Comparison of ENCODE assay signal across 16 cellular contexts in genomic region chr1:178101654-178102053, GRCh38. TPM values are rescaled to one million over a fixed set of nuclear protein-coding genes. Genes with fewer than 3 reads are reported as not detected.
A peak's percentile ranks its signal among the peaks of the same experiment; 100 is the strongest.
DNase-seq lines count a peak whose midpoint lies in the region; ATAC-seq, FAIRE-seq and TF ChIP-seq lines count a peak whose summit lies in the region.
"Had no signal": no experiment of that assay in that cellular context is flagged by ENCODE, and none has a peak within 500 bp of the region (broad histone marks: within the 10 kb centered on the region; RNA-seq: fewer than 3 reads in every experiment).

No MANE protein-coding gene starts in this region.

- peak in 1 of 2 experiments; percentile 23 for DNase-seq in A549 (ENCODE audit: low read depth in 1 of 2, low spot score in 1 of 2)
- no peak for DNase-seq in HCT116 (ENCODE audit: low read depth, low spot score)
- peak; percentile 29 for DNase-seq in dedifferentiated amniotic fluid mesenchymal stem cell (ENCODE audit: extremely low spot score)
- DNase-seq in HepG2 (ENCODE audit: low spot score) = no peak
- no peak for DNase-seq in NCI-H2029 treated with DMSO at 0.1 percent for 48 hours (lab: John Stamatoyannopoulos, UW)
- DNase-seq in NCI-H1417 (lab: John Stamatoyannopoulos, UW) = no peak
- DNase-seq in dorsolateral prefrontal cortex = no peak
- no peak for DNase-seq in NOMO-1 treated with dmso at 0.1 percent for 144 hours (lab: John Stamatoyannopoulos, UW; ENCODE audit: unreplicated experiment)
- DNase-seq: effector CD8-positive, alpha-beta T cell; midbrain; NCI-H2081; NCI-H526 treated with DMSO at 0.1 percent for 48 hours; nucleus accumbens had no signal

- H3K27ac ChIP-seq in A549 = peak overlapping the region in 1 of 2 experiments; percentile 56; a peak in 3 of 6 replicates
- H3K27ac ChIP-seq in HCT116 (ENCODE audit: low read depth, low read length) = no peak overlapping the region
- H3K27ac ChIP-seq in HepG2 (ENCODE audit: extremely low read length, insufficient read depth, low read length) = peak overlapping the region; percentile 12
- no peak overlapping the region for H3K27ac ChIP-seq in dorsolateral prefrontal cortex

- TF ChIP-seq RAD21 in A549 (conservative IDR thresholded peaks at IDR 0.05 in 1 of 2, IDR thresholded peaks at IDR 0.05 in 1 of 2) = no peak
- TF ChIP-seq RAD21 in HCT116 (IDR thresholded peaks at IDR 0.05; ENCODE audit: low read depth) = no peak
- TF ChIP-seq RAD21 in HepG2 (CRISPR knock-in tag; IDR thresholded peaks at IDR 0.05) = no peak

- POLR2A ChIA-PET in A549 (lab: Yijun Ruan, JAX) (interaction anchor here (1.0 to 1.3 kb wide), 2 partner anchors 8 to 9 kb away, joined by 3 to 4 read pairs; partner anchors contain the start of gene RASAL2), HCT116 (lab: Charles Lee) (no interaction called here), HepG2 (lab: Yijun Ruan, JAX) (interaction anchor here (0.9 to 1.4 kb wide), 3 partner anchors 7 to 49 kb away, joined by 3 to 6 read pairs (median 5); partner anchors contain the start of gene RASAL2)

- ATAC-seq in A549 = peak in 1 of 2 experiments; percentile 30; a peak in 1 of 6 replicates
- ATAC-seq in HCT116 = no peak
- ATAC-seq in HepG2 = no peak
- ATAC-seq: stimulated activated memory B cell treated with anti-CD40 and anti-IgM and Interleukin-4, amounts not matched to agents 10 μg/mL and 1 μg/mL and 100 μg/mL, for 72 hours had no signal

- intact Hi-C loops in HCT116 (cut with micrococcal nuclease) (no loop called here), HepG2 (cut with micrococcal nuclease; ENCODE audit: unreplicated experiment) (no loop called here), dorsolateral prefrontal cortex (cut with DNase I) (no loop called here)

- RAD21 ChIA-PET in HCT116 (lab: Charles Lee; ENCODE audit: low non-redundant PET in 1 of 2, low total read pairs in 2 of 2, uncharacterized antibody in 2 of 2, unreplicated experiment in 2 of 2) = no interaction called here

- H3K36me3 ChIP-seq in HCT116 (ENCODE audit: control insufficient read depth in 1 of 2, insufficient read depth in 2 of 2, low read length in 2 of 2) = no peaks in the 10 kb centered on the region
- no peaks in the 10 kb centered on the region for H3K36me3 ChIP-seq in HepG2 (replicated peaks in 1 of 2; ENCODE audit: control insufficient read depth in 1 of 2, insufficient read depth in 2 of 2, low read length in 2 of 2)
- H3K36me3 ChIP-seq: upper lobe of left lung had no signal

- H3K9ac ChIP-seq in HCT116 (ENCODE audit: low read length) = no peak overlapping the region
- H3K9ac ChIP-seq in HepG2 (ENCODE audit: insufficient read depth, low read depth, low read length) = no peak overlapping the region

- FAIRE-seq in A549 (lab: Jason Lieb, UNC) (peak; percentile 84), HepG2 (lab: Jason Lieb, UNC) (no peak)
- FAIRE-seq: frontal cortex had no signal

- H4K20me1 ChIP-seq in HCT116 (ENCODE audit: insufficient read depth) (no peaks in the 10 kb centered on the region), HepG2 (ENCODE audit: insufficient read depth, low read length) (no peaks in the 10 kb centered on the region)

- CTCF ChIA-PET in A549 (lab: Yijun Ruan, JAX) = interaction anchor here (0.8 to 1.2 kb wide), 2 partner anchors 25 to 198 kb away, joined by 3 read pairs; no protein-coding TSS in a partner anchor
- CTCF ChIA-PET in HCT116 (lab: Charles Lee) = no interaction called here
- CTCF ChIA-PET in HepG2 (lab: Yijun Ruan, JAX; ENCODE audit: low intra/inter-chr PET ratio, low total read pairs) = no interaction called here

- no peak for TF ChIP-seq EP300 in A549 (IDR thresholded peaks at IDR 0.05)
- no peak for TF ChIP-seq EP300 in HepG2 (IDR thresholded peaks at IDR 0.05; ENCODE audit: low read depth in 2 of 2, low read length in 2 of 2)
- TF ChIP-seq EP300 in HepG2 (CRISPR knock-in tag; IDR thresholded peaks at IDR 0.05; ENCODE audit: borderline replicate concordance) = no peak

- H3K9me3 ChIP-seq in A549 = no peaks in the 10 kb centered on the region
- H3K9me3 ChIP-seq in HCT116 (ENCODE audit: control insufficient read depth in 1 of 2, insufficient read depth in 1 of 2, low read depth in 1 of 2, low read length in 2 of 2) = no peaks in the 10 kb centered on the region
- H3K9me3 ChIP-seq in HepG2 (ENCODE audit: low read length) = no peaks in the 10 kb centered on the region
- H3K9me3 ChIP-seq: upper lobe of left lung had no signal

- H3K4me1 ChIP-seq in A549 (peaks cover 66% of the 10 kb centered on the region), HCT116 (ENCODE audit: control insufficient read depth in 1 of 2, insufficient read depth in 2 of 2, low read length in 2 of 2) (peaks cover 0 to 15% of the 10 kb centered on the region in 2 experiments; a peak in 2 of 4 replicates), HepG2 (ENCODE audit: insufficient read depth, low read length) (peaks cover 58% of the 10 kb centered on the region)

- TF ChIP-seq CTCF in A549 (IDR thresholded peaks at IDR 0.05) = no peak
- TF ChIP-seq CTCF in HCT116 (IDR thresholded peaks at IDR 0.05 in 2 of 3, conservative IDR thresholded peaks at IDR 0.05 in 1 of 3; ENCODE audit: borderline replicate concordance in 1 of 3, insufficient read depth in 1 of 3, low read depth in 2 of 3, low read length in 2 of 3) = no peak
- TF ChIP-seq CTCF in HepG2 (CRISPR knock-in tag; IDR thresholded peaks at IDR 0.05) = no peak
- TF ChIP-seq CTCF in dorsolateral prefrontal cortex (IDR thresholded peaks at IDR 0.05 in 54 of 56, conservative IDR thresholded peaks at IDR 0.05 in 2 of 56; ENCODE audit: low read depth in 1 of 56, partially characterized antibody in 56 of 56) = no peak

- H3K27me3 ChIP-seq in HCT116 (ENCODE audit: insufficient read depth, low read length) (no peaks in the 10 kb centered on the region), HepG2 (ENCODE audit: control insufficient read depth in 1 of 2, insufficient read depth in 2 of 2, low read length in 2 of 2) (no peaks in the 10 kb centered on the region), dorsolateral prefrontal cortex (no peaks in the 10 kb centered on the region)

- WGBS in A549 (ENCODE audit: missing lambda C conversion rate) = 51% methylated on average over 1 of the region's 1 CpG
- 61% methylated on average over 1 of the region's 1 CpG for WGBS in HepG2 (ENCODE audit: low lambda C conversion rate)

- BruUV-seq in HCT116 (replicated peaks; lab: Mats Ljungman, UMichigan) (no TSS peak), HepG2 (replicated peaks; lab: Mats Ljungman, UMichigan) (no TSS peak)

- in situ Hi-C loops in HepG2 (cut with HindIII; ENCODE audit: extremely low pct_ligation_motif_present, low pct_unique_long_range_greater_than_20kb) = no loop called here

- H2AFZ ChIP-seq in HCT116 (ENCODE audit: low read depth, low read length, poor library complexity, severe bottlenecking) = no peak overlapping the region
- H2AFZ ChIP-seq in HepG2 (ENCODE audit: low read length) = no peak overlapping the region

- TF ChIP-seq POLR2A in A549 (IDR thresholded peaks at IDR 0.05; ENCODE audit: low read length) (no peak), HCT116 (IDR thresholded peaks at IDR 0.05; ENCODE audit: borderline replicate concordance, extremely low read depth, insufficient read depth, insufficient read length) (no peak), HepG2 (IDR thresholded peaks at IDR 0.05; ENCODE audit: insufficient read depth in 1 of 2, low read depth in 2 of 2, low read length in 2 of 2) (no peak)

- peak overlapping the region; percentile 52 for H3K4me2 ChIP-seq in A549
- peak overlapping the region; percentile 29; the same call in 1 of the 2 replicates for H3K4me2 ChIP-seq in HCT116 (ENCODE audit: low read length)
- H3K4me2 ChIP-seq in HepG2 (ENCODE audit: low read depth, low read length) = no peak overlapping the region; the same call in 1 of the 2 replicates

- no peaks in the 10 kb centered on the region for H3K9me2 ChIP-seq in HCT116 (ENCODE audit: insufficient read depth)

- H3K4me3 ChIP-seq in A549 = no peak overlapping the region
- no peak overlapping the region for H3K4me3 ChIP-seq in HCT116 (replicated peaks in 1 of 2; ENCODE audit: low read depth in 1 of 2, low read length in 2 of 2)
- no peak overlapping the region for H3K4me3 ChIP-seq in HepG2 (replicated peaks in 1 of 3; ENCODE audit: insufficient read depth in 1 of 3, low read depth in 2 of 3, low read length in 3 of 3)
- no peak overlapping the region for H3K4me3 ChIP-seq in dorsolateral prefrontal cortex
- H3K4me3 ChIP-seq: upper lobe of left lung had no signal

- peaks cover 70% of the 10 kb centered on the region for H3K79me2 ChIP-seq in HCT116 (ENCODE audit: insufficient read depth, low read length)
- H3K79me2 ChIP-seq in HepG2 (ENCODE audit: insufficient read depth, low read length) = peaks cover 37% of the 10 kb centered on the region

RNA-seq across cellular contexts. Expression of gene RASAL2, which starts 7.8 kb away (rescaled TPM):
- 17.6 and 17.8 TPM in 2 replicates for polyA plus RNA-seq in A549 (2011; rRNA removed)
- 6.5 and 7.0 TPM in 2 replicates for polyA plus RNA-seq in A549 (2012; cell fraction: cytosol; rRNA removed)
- polyA plus RNA-seq in A549 (2012; cell fraction: nucleus; rRNA removed) = 16.6 and 19.2 TPM in 2 replicates
- polyA plus RNA-seq in A549 (2017; fragmentation: RNase III; extraction: RNeasy Plus Mini Kit Qiagen cat#74134 plus additional on column Dnase treatment) = 6.4 to 7.1 TPM (median 7.0 TPM) in 3 replicates
- 38.1 and 46.3 TPM in 2 replicates for polyA minus RNA-seq in A549 (2011; rRNA and poly(A)+ RNA removed)
- 11.7 TPM for total RNA-seq in HCT116 (2021; ENCODE audit: unreplicated experiment)
- polyA plus RNA-seq in HCT116 (2012) = 3.4 and 4.8 TPM in 2 replicates
- 5.4 and 6.4 TPM in 2 replicates for total RNA-seq in HepG2 (2016; rRNA removed; fragmentation: Illumina TruSeq; extraction: Trizol)
- total RNA-seq in HepG2 (2016; cell fraction: cytosol; rRNA removed; fragmentation: Illumina TruSeq; extraction: Trizol; ENCODE audit: low read depth) = 1.5 and 1.8 TPM in 2 replicates
- 5.2 and 6.3 TPM in 2 replicates for total RNA-seq in HepG2 (2016; cell fraction: insoluble cytoplasmic fraction; rRNA removed; fragmentation: Illumina TruSeq; extraction: Trizol)
- total RNA-seq in HepG2 (2016; cell fraction: membrane; rRNA removed; fragmentation: Illumina TruSeq; extraction: Trizol) = 1.9 and 2.0 TPM in 2 replicates
- total RNA-seq in HepG2 (2016; cell fraction: nucleus; rRNA removed; fragmentation: Illumina TruSeq; extraction: Trizol) = 9.0 and 10.9 TPM in 2 replicates
- 4.6 and 5.9 TPM in 2 replicates for polyA plus RNA-seq in HepG2 (2011; rRNA removed)
- polyA plus RNA-seq in HepG2 (2011; cell fraction: cytosol; rRNA removed) = 3.1 and 3.2 TPM in 2 replicates
- polyA plus RNA-seq in HepG2 (2011; cell fraction: nucleus; rRNA removed) = 13.0 and 15.7 TPM in 2 replicates
- polyA plus RNA-seq in HepG2 (2012) = 3.0 and 3.2 TPM in 2 replicates
- 0.06 and 0.07 TPM in 2 replicates for polyA plus RNA-seq in HepG2 (2016; cell fraction: cytosol; fragmentation: Illumina TruSeq; extraction: Trizol; ENCODE audit: low read depth)
- 4.1 and 4.5 TPM in 2 replicates for polyA plus RNA-seq in HepG2 (2016; cell fraction: insoluble cytoplasmic fraction; fragmentation: Illumina TruSeq; extraction: Trizol; ENCODE audit: low read depth)
- polyA plus RNA-seq in HepG2 (2016; cell fraction: membrane; fragmentation: Illumina TruSeq; extraction: Trizol; ENCODE audit: low read depth) = 0.26 and 0.38 TPM in 2 replicates
- 8.1 and 9.7 TPM in 2 replicates for polyA plus RNA-seq in HepG2 (2016; cell fraction: nucleus; fragmentation: Illumina TruSeq; extraction: Trizol; ENCODE audit: insufficient read depth, low read depth)
- 15.5 and 36.8 TPM in 2 replicates for polyA minus RNA-seq in HepG2 (2011; rRNA and poly(A)+ RNA removed; ENCODE audit: low replicate concordance)
- 6.7 and 8.0 TPM in 2 replicates for polyA minus RNA-seq in HepG2 (2011; cell fraction: cytosol; rRNA and poly(A)+ RNA removed)
- 34.3 and 40.3 TPM in 2 replicates for polyA minus RNA-seq in HepG2 (2011; cell fraction: nucleus; rRNA and poly(A)+ RNA removed)
- total RNA-seq in dorsolateral prefrontal cortex = 10 to 100 TPM; 32.2 to 88.3 (median 63.5) TPM
